Comparison of ENCODE assay signal across 8 cellular contexts in genomic region chrX:2707334-2707760, GRCh38. TPM values are rescaled to one million over a fixed set of nuclear protein-coding genes. Genes with fewer than 3 reads are reported as not detected.
DNase-seq lines count a peak whose midpoint lies in the region; ATAC-seq, FAIRE-seq and TF ChIP-seq lines count a peak whose summit lies in the region.

No MANE protein-coding gene starts in this region.

- H3K4me3 ChIP-seq in GM12878 (peak overlapping the region; percentile 52; the same call in 1 of the 2 replicates), kidney (ENCODE audit: low read length in 2 of 2) (peak overlapping the region in 1 of 2 donors; percentile 15)

- H3K9me3 ChIP-seq in GM12878 (replicated peaks; ENCODE audit: control insufficient read depth, insufficient read depth, low read length), result no peaks in the 10 kb centered on the region; the same call in 2 of the 3 replicates
- H3K9me3 ChIP-seq in kidney (ENCODE audit: control insufficient read depth in 1 of 2, low read length in 2 of 2), result no peaks in the 10 kb centered on the region

- TF ChIP-seq CTCF in GM13976 (IDR thresholded peaks at IDR 0.05; ENCODE audit: borderline replicate concordance, control extremely low read depth, extremely low read depth, insufficient read depth, missing control alignments) (peak; percentile 28), GM12878 (IDR thresholded peaks at IDR 0.05 in 2 of 3, conservative IDR thresholded peaks at IDR 0.05 in 1 of 3; ENCODE audit: control insufficient read depth in 2 of 3, extremely low read depth in 1 of 3, insufficient read depth in 1 of 3, low read depth in 3 of 3, low read length in 3 of 3) (peak in 2 of 3 experiments; percentile 3 to 38; a peak in 1 of 6 replicates), kidney (IDR thresholded peaks at IDR 0.05; ENCODE audit: borderline replicate concordance, extremely low read depth, insufficient read depth) (no peak)

- H3K4me1 ChIP-seq in GM12878 (ENCODE audit: control insufficient read depth, insufficient read depth, low read length) (peaks cover 34% of the 10 kb centered on the region), kidney (ENCODE audit: control insufficient read depth in 1 of 2, insufficient read depth in 1 of 2, low read depth in 1 of 2, low read length in 2 of 2) (peaks cover 11 to 29% of the 10 kb centered on the region in 2 donors)

- H3K79me2 ChIP-seq in GM12878 (ENCODE audit: control insufficient read depth, insufficient read depth, low read length), result peaks cover 20% of the 10 kb centered on the region

- H3K9ac ChIP-seq in GM12878 (ENCODE audit: control insufficient read depth, insufficient read depth, low read length) (no peak overlapping the region), kidney (ENCODE audit: low read length in 2 of 2) (no peak overlapping the region)

- TF ChIP-seq POLR2A in GM12878 (IDR thresholded peaks at IDR 0.05; ENCODE audit: low read depth, low read length), result no peak

- no peaks in the 10 kb centered on the region for H4K20me1 ChIP-seq in GM12878 (ENCODE audit: control insufficient read depth, insufficient read depth)

- peak; percentile 15 to 78; a peak in 1 of 4 replicates for TF ChIP-seq EP300 in GM12878 (IDR thresholded peaks at IDR 0.05; ENCODE audit: borderline replicate concordance in 1 of 2, control insufficient read depth in 1 of 2, low read depth in 2 of 2, low read length in 2 of 2)

- H3K36me3 ChIP-seq in GM12878 (ENCODE audit: control insufficient read depth in 2 of 2, insufficient read depth in 2 of 2, low read length in 1 of 2) (peaks cover 0 to 2% of the 10 kb centered on the region in 2 experiments; a peak in 2 of 4 replicates), kidney (ENCODE audit: control insufficient read depth in 1 of 2, insufficient read depth in 2 of 2, low read length in 2 of 2) (peaks cover under 1 to 2% of the 10 kb centered on the region in 2 donors)

- WGBS in GM12878 (ENCODE audit: insufficient coverage, insufficient replicate concordance, low lambda C conversion rate, missing lambda C conversion rate), result 1% methylated on average over 12 of the region's 12 CpGs

- ATAC-seq in HG02759 (IDR thresholded peaks at IDR 0.05; ENCODE audit: unreplicated experiment) (peak; percentile 91), GM12878 (peak; percentile 93)

- intact Hi-C loops in GM12878 (cut with micrococcal nuclease; ENCODE audit: unreplicated experiment), result no loop called here
- intact Hi-C loops in kidney (cut with DNase I), result no loop called here

- POLR2A ChIA-PET in GM12878 (lab: Charles Lee), result no interaction called here

- RAD21 ChIA-PET in GM12878 (lab: Charles Lee; ENCODE audit: unreplicated experiment), result no interaction called here

- BruUV-seq in GM12878 (replicated peaks; lab: Mats Ljungman, UMichigan), result no TSS peak

- DNase-seq in GM13976 (ENCODE audit: low spot score), result peak; percentile 79
- peak; percentile 95 for DNase-seq in GM12878 (ENCODE audit: low read depth, low spot score)
- peak; percentile 82 for DNase-seq in kidney
- DNase-seq in stimulated activated CD8-positive, alpha-beta memory T cell treated with anti-CD3 and anti-CD28 coated beads, Interleukin-12 subunit alpha, Interleukin-12 subunit beta, amount 100 ng/mL, for 24 hours (ENCODE audit: extremely low read depth), result peak; percentile 44
- DNase-seq in kidney glomerular epithelial cell (lab: John Stamatoyannopoulos, UW), result no peak
- no peak for DNase-seq in NCI-H748 (lab: John Stamatoyannopoulos, UW; ENCODE audit: unreplicated experiment)

- SMC1A ChIA-PET in GM12878 (lab: Charles Lee; ENCODE audit: uncharacterized antibody, unreplicated experiment), result no interaction called here

- peak overlapping the region; percentile 5; the same call in 1 of the 2 replicates for H2AFZ ChIP-seq in GM12878 (ENCODE audit: control insufficient read depth, low read depth, low read length)

- peak overlapping the region; percentile 64 for H3K4me2 ChIP-seq in GM12878 (ENCODE audit: control insufficient read depth, insufficient read depth)

- TF ChIP-seq RAD21 in GM12878 (IDR thresholded peaks at IDR 0.05; ENCODE audit: insufficient read depth, low read depth, low read length), result no peak; the same call in 1 of the 2 replicates

- peak overlapping the region; percentile 63 for H3K27ac ChIP-seq in GM12878 (ENCODE audit: control insufficient read depth, insufficient read depth)
- no peak overlapping the region for H3K27ac ChIP-seq in kidney (ENCODE audit: low read depth in 2 of 2, low read length in 2 of 2)

- peak; percentile 97 for FAIRE-seq in GM12878 (lab: Jason Lieb, UNC)
- no peak for FAIRE-seq in kidney (lab: Jason Lieb, UNC)

- in situ Hi-C loops in GM13976 (cut with MboI; ENCODE audit: low sequenced_read_pairs, unreplicated experiment) (no loop called here), GM12878 (cut with MboI) (no loop called here)

- no peaks in the 10 kb centered on the region for H3K27me3 ChIP-seq in GM12878 (replicated peaks in 1 of 2; ENCODE audit: control insufficient read depth in 2 of 2, insufficient read depth in 2 of 2, low read length in 1 of 2)

- CTCF ChIA-PET in GM12878 (lab: Yijun Ruan, JAX), result no interaction called here

TF ChIP-seq in GM12878, 131 proteins besides CTCF, POLR2A, EP300 and RAD21 (continues in another document):
- peak; percentile 72 for TF ChIP-seq GABPA (IDR thresholded peaks at IDR 0.05; ENCODE audit: low read depth)
- TF ChIP-seq SMARCA5 (IDR thresholded peaks at IDR 0.05), result no peak
- peak; percentile 29; the same call in 1 of the 2 replicates for TF ChIP-seq NFIC (IDR thresholded peaks at IDR 0.05; ENCODE audit: low read depth, low read length)
- peak; percentile 88 for TF ChIP-seq RAD51 (IDR thresholded peaks at IDR 0.05)
- TF ChIP-seq BRCA1 (IDR thresholded peaks at IDR 0.05; ENCODE audit: low read depth, low read length), result no peak
- TF ChIP-seq BACH1 (IDR thresholded peaks at IDR 0.05; ENCODE audit: borderline replicate concordance), result peak; percentile 92

RNA-seq across cellular contexts. Expression of gene CD99, which starts 16.3 kb away (rescaled TPM):
- polyA plus RNA-seq in PFSK-1 (2012; ENCODE audit: insufficient read length, low read depth), result 205 TPM
- 84.7 and 89.7 TPM in 2 replicates for total RNA-seq in GM12878 (2013; cell fraction: nucleolus; rRNA removed)
- total RNA-seq in GM12878 (2014; rRNA removed) (157 and 163 TPM in 2 replicates), GM12878 (2014; rRNA removed; fragmentation: Illumina TruSeq; extraction: Trizol) (128 and 134 TPM in 2 replicates), GM12878 (2021) (174 and 181 TPM in 2 replicates), kidney (136 TPM)
- polyA plus RNA-seq in GM12878 (2011; ENCODE audit: low read depth), result 27.6 TPM
- polyA plus RNA-seq in GM12878 (2011; rRNA removed) (31.4 and 43.4 TPM in 2 replicates), GM12878 (2014; fragmentation: Illumina TruSeq; extraction: Trizol) (148 and 154 TPM in 2 replicates), GM12878 (2014; fragmentation: Nextera tagmentation; extraction: Ambion mirVana) (10 to 100 TPM; 24.8 to 52.1 TPM), GM12878 (2014; rRNA removed) (227 and 242 TPM in 2 replicates), GM12878 (2016; fragmentation: Nextera tagmentation; extraction: Ambion mirVana) (100 to 1,000 TPM; 169 to 193 TPM), kidney (ENCODE audit: insufficient read depth, low read depth, low replicate concordance) (125 TPM)
- 73.8 and 89.2 TPM in 2 replicates for polyA plus RNA-seq in GM12878 (2011; cell fraction: cytosol; rRNA removed)
- polyA plus RNA-seq in GM12878 (2011; cell fraction: nucleus; rRNA removed), result 52.7 and 65.2 TPM in 2 replicates
- 83.9 and 108 TPM in 2 replicates for polyA plus RNA-seq in GM12878 (2012)
- polyA minus RNA-seq in GM12878 (2011; rRNA and poly(A)+ RNA removed), result 21.3 and 37.8 TPM in 2 replicates
- polyA minus RNA-seq in GM12878 (2011; cell fraction: cytosol; rRNA and poly(A)+ RNA removed), result 32.6 and 35.1 TPM in 2 replicates
- 8.7 and 16.3 TPM in 2 replicates for polyA minus RNA-seq in GM12878 (2011; cell fraction: nucleus; rRNA and poly(A)+ RNA removed)

RNA-seq across cellular contexts. Expression of gene XG, which starts 44.5 kb away (rescaled TPM):
- not detected for polyA plus RNA-seq in PFSK-1 (2012; ENCODE audit: insufficient read length, low read depth)
- not detected in 2 replicates for total RNA-seq in GM12878 (2013; cell fraction: nucleolus; rRNA removed)
- total RNA-seq in GM12878 (2014; rRNA removed) (not detected in 2 replicates), GM12878 (2014; rRNA removed; fragmentation: Illumina TruSeq; extraction: Trizol) (not detected in 2 replicates), GM12878 (2021) (not detected in 2 replicates), kidney (0.50 TPM)
- polyA plus RNA-seq in GM12878 (2011; ENCODE audit: low read depth), result not detected
- polyA plus RNA-seq in GM12878 (2011; rRNA removed) (not detected in 2 replicates), GM12878 (2014; fragmentation: Illumina TruSeq; extraction: Trizol) (not detected in 2 replicates), GM12878 (2014; fragmentation: Nextera tagmentation; extraction: Ambion mirVana) (not detected), GM12878 (2014; rRNA removed) (not detected in 2 replicates), GM12878 (2016; fragmentation: Nextera tagmentation; extraction: Ambion mirVana) (not detected), kidney (ENCODE audit: insufficient read depth, low read depth, low replicate concordance) (0.43 TPM)
- not detected in 2 replicates for polyA plus RNA-seq in GM12878 (2011; cell fraction: cytosol; rRNA removed)
- polyA plus RNA-seq in GM12878 (2011; cell fraction: nucleus; rRNA removed), result not detected in 2 replicates
- polyA plus RNA-seq in GM12878 (2012), result not detected in 2 replicates
- not detected in 2 replicates for polyA minus RNA-seq in GM12878 (2011; rRNA and poly(A)+ RNA removed)
- polyA minus RNA-seq in GM12878 (2011; cell fraction: cytosol; rRNA and poly(A)+ RNA removed), result not detected in 2 replicates
- polyA minus RNA-seq in GM12878 (2011; cell fraction: nucleus; rRNA and poly(A)+ RNA removed), result not detected in 2 replicates

Comparison
In these comparisons a context has a peak if more than half of its experiments do, and no peak if none do; other contexts are left out.
1. DNase-seq: peak in GM13976 (single experiment), GM12878 (single experiment), kidney (single experiment) and stimulated activated CD8-positive, alpha-beta memory T cell treated with anti-CD3 and anti-CD28 coated beads, Interleukin-12 subunit alpha, Interleukin-12 subunit beta, amount 100 ng/mL, for 24 hours (single experiment); none in kidney glomerular epithelial cell (single experiment) and NCI-H748 (single experiment).